In genomic region chr1:228004331-228004871, GRCh38 we compare ENCODE assay signal across 9 cellular contexts. TPM values are rescaled to one million over a fixed set of nuclear protein-coding genes. Genes with fewer than 3 reads are reported as not detected.
DNase-seq lines count a peak whose midpoint lies in the region; ATAC-seq and TF ChIP-seq lines count a peak whose summit lies in the region.
"Had no signal": no experiment of that assay in that cellular context is flagged by ENCODE, and none has a peak within 500 bp of the region (broad histone marks: within the 10 kb centered on the region; RNA-seq: fewer than 3 reads in every experiment).

No MANE protein-coding gene starts in this region.

- H3K27ac Mint-ChIP-seq in glutamatergic neuron (ENCODE audit: unreplicated experiment), result no peak overlapping the region

- DNase-seq in HFF-Myc (ENCODE audit: extremely low read depth, low read depth) (no peak), WERI-Rb-1 (no peak), iris pigment epithelial cell (ENCODE audit: low read depth) (peak; percentile 10), substantia nigra (lab: John Stamatoyannopoulos, UW) (no peak), glutamatergic neuron (no peak), GF-D8 (lab: John Stamatoyannopoulos, UW) (no peak)

- peak overlapping the region; percentile 25; the same call in 1 of the 2 replicates for H3K9ac ChIP-seq in ES-I3 (ENCODE audit: low read depth, low read length)

- H3K9me3 ChIP-seq in ES-I3 (ENCODE audit: control insufficient read depth, insufficient read depth, low read length) (no peaks in the 10 kb centered on the region), WERI-Rb-1 (ENCODE audit: severe bottlenecking) (no peaks in the 10 kb centered on the region)

- H3K36me3 ChIP-seq in ES-I3 (ENCODE audit: insufficient read depth, low read length) (no peaks in the 10 kb centered on the region), WERI-Rb-1 (no peaks in the 10 kb centered on the region)

- H3K4me3 ChIP-seq in HFF-Myc (replicated peaks; ENCODE audit: low read depth, low read length) (no peak overlapping the region), WERI-Rb-1 (ENCODE audit: low read depth, low read length) (no peak overlapping the region)

- H3K9me3 Mint-ChIP-seq in glutamatergic neuron (ENCODE audit: unreplicated experiment), result no peaks in the 10 kb centered on the region

- peaks cover 40% of the 10 kb centered on the region for H3K27me3 ChIP-seq in WERI-Rb-1 (ENCODE audit: insufficient read depth, low read depth, severe bottlenecking)

- peaks cover 26% of the 10 kb centered on the region for H3K27me3 Mint-ChIP-seq in glutamatergic neuron (ENCODE audit: unreplicated experiment)

- ATAC-seq in GM18520 (IDR thresholded peaks at IDR 0.05; ENCODE audit: unreplicated experiment), result no peak

- H3K36me3 Mint-ChIP-seq in glutamatergic neuron (ENCODE audit: unreplicated experiment), result no peaks in the 10 kb centered on the region

- H3K4me3 Mint-ChIP-seq in glutamatergic neuron (ENCODE audit: unreplicated experiment), result no peak overlapping the region

- TF ChIP-seq CTCF in HFF-Myc (IDR thresholded peaks at IDR 0.05; ENCODE audit: low read depth, low read length, missing control alignments), result peak; percentile 53
- peak; percentile 81 for TF ChIP-seq CTCF in WERI-Rb-1 (IDR thresholded peaks at IDR 0.05; ENCODE audit: low read depth, low read length)
- TF ChIP-seq CTCF in glutamatergic neuron (IDR thresholded peaks at IDR 0.05; ENCODE audit: partially characterized antibody, unreplicated experiment), result no peak

- H3K27ac ChIP-seq in WERI-Rb-1 (no peak overlapping the region), substantia nigra (ENCODE audit: low read depth, low read length, poor library complexity, severe bottlenecking) (no peak overlapping the region)

- H3K4me1 ChIP-seq in ES-I3 (ENCODE audit: insufficient read depth, low read length), result peaks cover 5% of the 10 kb centered on the region; the same call in 1 of the 2 replicates

- H3K4me1 Mint-ChIP-seq in glutamatergic neuron (ENCODE audit: low read depth, unreplicated experiment), result no peaks in the 10 kb centered on the region

RNA-seq across cellular contexts. Expression of gene WNT3A, which starts 2.4 kb away (rescaled TPM):
- not detected for total RNA-seq in glutamatergic neuron (ENCODE audit: unreplicated experiment)
- total RNA-seq: subcutaneous adipose tissue had no signal

RNA-seq across cellular contexts. Expression of gene WNT9A, which starts 56.7 kb away (rescaled TPM):
- total RNA-seq in glutamatergic neuron (ENCODE audit: unreplicated experiment), result 13.8 TPM
